Comparison of ENCODE assay signal across 8 cellular contexts in genomic region chr2:218322756-218323525, GRCh38. TPM values are rescaled to one million over a fixed set of nuclear protein-coding genes. Genes with fewer than 3 reads are reported as not detected.
DNase-seq lines count a peak whose midpoint lies in the region; TF ChIP-seq lines count a peak whose summit lies in the region.

No MANE protein-coding gene starts in this region.

- no peaks in the 10 kb centered on the region for H3K9me3 Mint-ChIP-seq in HFFc6

- no peak for TF ChIP-seq CTCF in HFFc6 (IDR thresholded peaks at IDR 0.05)
- no peak for TF ChIP-seq CTCF in astrocyte of the cerebellum (IDR thresholded peaks at IDR 0.05; ENCODE audit: low read depth, low read length, missing control alignments)

- H3K27ac ChIP-seq in rectal smooth muscle tissue (ENCODE audit: low read depth, low read length): peak overlapping the region; percentile 33

- peaks cover 19% of the 10 kb centered on the region for H3K4me1 Mint-ChIP-seq in HFFc6 (ENCODE audit: low read depth)

- H3K9ac ChIP-seq in rectal smooth muscle tissue (ENCODE audit: low read length): peak overlapping the region; percentile 24

- no peaks in the 10 kb centered on the region for H3K36me3 ChIP-seq in rectal smooth muscle tissue (ENCODE audit: control insufficient read depth, insufficient read depth, low read length)

- H3K4me3 ChIP-seq in GM08714 (ENCODE audit: low read length) (peak overlapping the region; percentile 68), astrocyte of the cerebellum (ENCODE audit: low read depth, low read length) (peak overlapping the region; percentile 53), rectal smooth muscle tissue (ENCODE audit: low read length) (peak overlapping the region; percentile 77)

- peak overlapping the region; percentile 61 for H3K27ac Mint-ChIP-seq in HFFc6

- no peaks in the 10 kb centered on the region for H3K36me3 Mint-ChIP-seq in HFFc6 (ENCODE audit: low read depth)

- DNase-seq in HFFc6: peak; percentile 61
- DNase-seq in NAMALWA (ENCODE audit: low spot score): peak; percentile 88
- DNase-seq in SW480 (ENCODE audit: low spot score): peak; percentile 94
- DNase-seq in astrocyte of the cerebellum (ENCODE audit: low read depth): peak; percentile 36
- DNase-seq in hepatic stellate cell (ENCODE audit: low spot score): peak; percentile 87
- DNase-seq in mesenteric fat pad (ENCODE audit: low spot score): no peak

- peak overlapping the region; percentile 94 for H3K4me3 Mint-ChIP-seq in HFFc6

- H3K27me3 Mint-ChIP-seq in HFFc6 (ENCODE audit: insufficient read depth): peaks cover 7% of the 10 kb centered on the region; the same call in 1 of the 2 replicates

- H3K4me1 ChIP-seq in rectal smooth muscle tissue (ENCODE audit: control insufficient read depth, insufficient read depth, low read length): peaks cover 4% of the 10 kb centered on the region

- in situ Hi-C loops in astrocyte of the cerebellum (cut with HindIII; ENCODE audit: low sequenced_read_pairs): no loop called here

- no peaks in the 10 kb centered on the region for H3K27me3 ChIP-seq in rectal smooth muscle tissue (ENCODE audit: control insufficient read depth, insufficient read depth, low read length)

RNA-seq across cellular contexts. Expression of gene TMBIM1, which starts 30.6 kb away (rescaled TPM):
- total RNA-seq in HFFc6 (2021; fragmentation: NEBNext Ultra II Directional; extraction: Animal tissue kit (Norgen Biotek cat#: 25700)): 100 to 1,000 TPM; 163 to 187 (median 176) TPM
- 516 TPM for total RNA-seq in mesenteric fat pad

RNA-seq across cellular contexts. Expression of gene CATIP, which starts 33.7 kb away (rescaled TPM):
- not detected for total RNA-seq in HFFc6 (2021; fragmentation: NEBNext Ultra II Directional; extraction: Animal tissue kit (Norgen Biotek cat#: 25700))
- not detected for total RNA-seq in mesenteric fat pad

RNA-seq across cellular contexts. Expression of gene PNKD, which starts 52.6 kb away (rescaled TPM):
- 10 to 100 TPM; 50.8 to 62.8 (median 57.7) TPM for total RNA-seq in HFFc6 (2021; fragmentation: NEBNext Ultra II Directional; extraction: Animal tissue kit (Norgen Biotek cat#: 25700))
- total RNA-seq in mesenteric fat pad: 51.5 TPM

RNA-seq across cellular contexts. Expression of gene AAMP, which starts 53.0 kb away (rescaled TPM):
- total RNA-seq in HFFc6 (2021; fragmentation: NEBNext Ultra II Directional; extraction: Animal tissue kit (Norgen Biotek cat#: 25700)): 10 to 100 TPM; 71.6 to 91.3 (median 80.4) TPM
- total RNA-seq in mesenteric fat pad: 89.7 TPM

RNA-seq across cellular contexts. Expression of gene SLC11A1, which starts 59.1 kb away (rescaled TPM):
- under 1 TPM; 0.05 to 0.16 (median 0.11) TPM for total RNA-seq in HFFc6 (2021; fragmentation: NEBNext Ultra II Directional; extraction: Animal tissue kit (Norgen Biotek cat#: 25700))
- 122 TPM for total RNA-seq in mesenteric fat pad
